9 cellular contexts compared by ENCODE assay signal in genomic region chr1:99751877-99752504, GRCh38. TPM values are rescaled to one million over a fixed set of nuclear protein-coding genes. Genes with fewer than 3 reads are reported as not detected.
DNase-seq lines count a peak whose midpoint lies in the region; ATAC-seq and TF ChIP-seq lines count a peak whose summit lies in the region.
"Had no signal": no experiment of that assay in that cellular context is flagged by ENCODE, and none has a peak within 500 bp of the region (broad histone marks: within the 10 kb centered on the region; RNA-seq: fewer than 3 reads in every experiment).

No MANE protein-coding gene starts in this region.

- H3K36me3 Mint-ChIP-seq in activated T-cell treated with anti-CD3 and anti-CD28 coated beads, Interleukin-2, amount 50 U/mL, for 4 hours (ENCODE audit: insufficient read depth), result no peaks in the 10 kb centered on the region
- H3K36me3 Mint-ChIP-seq in stimulated activated effector memory CD8-positive, alpha-beta T cell treated with anti-CD3 and anti-CD28 coated beads, Interleukin-12 subunit alpha, Interleukin-12 subunit beta, amount 100 ng/mL, for 72 hours, result no peaks in the 10 kb centered on the region

- TF ChIP-seq CTCF in HEK293 (tag by site-specific recombination; IDR thresholded peaks at IDR 0.05), result no peak

- ATAC-seq in activated T-cell treated with anti-CD3 and anti-CD28 coated beads, Interleukin-2, amount 50 U/mL, for 4 hours, result peak; percentile 76 to 77
- ATAC-seq in HG03442 (IDR thresholded peaks at IDR 0.05; ENCODE audit: unreplicated experiment), result peak; percentile 78
- ATAC-seq in stimulated activated effector memory CD8-positive, alpha-beta T cell treated with anti-CD3 and anti-CD28 coated beads, Interleukin-12 subunit alpha, Interleukin-12 subunit beta, amount 100 ng/mL, for 72 hours, result peak; percentile 75

- H3K4me1 Mint-ChIP-seq in activated T-cell treated with anti-CD3 and anti-CD28 coated beads, Interleukin-2, amount 50 U/mL, for 4 hours (ENCODE audit: low read depth), result peaks cover 17% of the 10 kb centered on the region
- peaks cover 13% of the 10 kb centered on the region for H3K4me1 Mint-ChIP-seq in stimulated activated effector memory CD8-positive, alpha-beta T cell treated with anti-CD3 and anti-CD28 coated beads, Interleukin-12 subunit alpha, Interleukin-12 subunit beta, amount 100 ng/mL, for 72 hours

- H3K9me3 ChIP-seq in HEK293 (ENCODE audit: control insufficient read depth, insufficient read depth, low read depth, low read length), result no peaks in the 10 kb centered on the region

- POLR2A ChIA-PET in HEK293 (lab: Yijun Ruan, JAX), result no interaction called here

- H3K4me1 ChIP-seq in HEK293 (ENCODE audit: control insufficient read depth, insufficient read depth, low read length), result no peaks in the 10 kb centered on the region

- H3K4me3 ChIP-seq in HEK293 (ENCODE audit: low read depth, low read length), result no peak overlapping the region

- no peaks in the 10 kb centered on the region for H3K27me3 Mint-ChIP-seq in activated T-cell treated with anti-CD3 and anti-CD28 coated beads, Interleukin-2, amount 50 U/mL, for 4 hours (ENCODE audit: low read depth)

- no peak overlapping the region for H3K4me3 Mint-ChIP-seq in activated T-cell treated with anti-CD3 and anti-CD28 coated beads, Interleukin-2, amount 50 U/mL, for 4 hours
- H3K4me3 Mint-ChIP-seq in stimulated activated effector memory CD8-positive, alpha-beta T cell treated with anti-CD3 and anti-CD28 coated beads, Interleukin-12 subunit alpha, Interleukin-12 subunit beta, amount 100 ng/mL, for 72 hours, result no peak overlapping the region

- CTCF ChIA-PET in HEK293 (lab: Yijun Ruan, JAX), result no interaction called here

- H3K27ac ChIP-seq in HEK293 (ENCODE audit: extremely low read depth, low read depth, low read length), result no peak overlapping the region

- no peaks in the 10 kb centered on the region for H3K36me3 ChIP-seq in HEK293 (ENCODE audit: control insufficient read depth in 2 of 2, insufficient read depth in 1 of 2, low read length in 2 of 2)

- no peak for DNase-seq in activated T-cell treated with anti-CD3 and anti-CD28 coated beads, Interleukin-2, amount 50 U/mL, for 4 hours
- no peak for DNase-seq in activated T-cell treated with anti-CD3 and anti-CD28 coated beads, Interleukin-2, amount 50 U/mL, for 1 hour
- no peak for DNase-seq in stimulated activated effector memory CD8-positive, alpha-beta T cell treated with anti-CD3 and anti-CD28 coated beads, Interleukin-12 subunit alpha, Interleukin-12 subunit beta, amount 100 ng/mL, for 72 hours (ENCODE audit: low spot score in 2 of 2)
- no peak for DNase-seq in superior temporal gyrus (ENCODE audit: extremely low spot score)
- DNase-seq in GM19238 (ENCODE audit: insufficient read length, low spot score), result no peak
- DNase-seq in dermis blood vessel endothelial cell, result no peak
- DNase-seq: occipital lobe had no signal

- no peak overlapping the region for H3K27ac Mint-ChIP-seq in stimulated activated effector memory CD8-positive, alpha-beta T cell treated with anti-CD3 and anti-CD28 coated beads, Interleukin-12 subunit alpha, Interleukin-12 subunit beta, amount 100 ng/mL, for 72 hours

- no peaks in the 10 kb centered on the region for H3K9me3 Mint-ChIP-seq in activated T-cell treated with anti-CD3 and anti-CD28 coated beads, Interleukin-2, amount 50 U/mL, for 4 hours
- H3K9me3 Mint-ChIP-seq in stimulated activated effector memory CD8-positive, alpha-beta T cell treated with anti-CD3 and anti-CD28 coated beads, Interleukin-12 subunit alpha, Interleukin-12 subunit beta, amount 100 ng/mL, for 72 hours, result no peaks in the 10 kb centered on the region

TF ChIP-seq in HEK293, 187 proteins besides CTCF, POLR2A, EP300 and RAD21:
- TF ChIP-seq ZNF560 (tag by site-specific recombination; IDR thresholded peaks at IDR 0.05; ENCODE audit: borderline replicate concordance), result no peak
- TF ChIP-seq HOXC10 (CRISPR knock-in tag; IDR thresholded peaks at IDR 0.05), result no peak
- TF ChIP-seq ELK4 (IDR thresholded peaks at IDR 0.05; ENCODE audit: borderline replicate concordance, low read depth, low read length), result no peak
- no peak for TF ChIP-seq PRDM6 (tag by site-specific recombination; IDR thresholded peaks at IDR 0.05)
- no peak for TF ChIP-seq KLF10 (tag by site-specific recombination; IDR thresholded peaks at IDR 0.05)
- no peak for TF ChIP-seq ZNF48 (tag by site-specific recombination; IDR thresholded peaks at IDR 0.05)
- no peak for TF ChIP-seq KLF7 (tag by site-specific recombination; IDR thresholded peaks at IDR 0.05; ENCODE audit: borderline replicate concordance)
- TF ChIP-seq PRDM1 (tag by site-specific recombination; IDR thresholded peaks at IDR 0.05), result 0 out of 2 replicates have a peak, but pooled peaks have one; percentile 11

RNA-seq across cellular contexts. Expression of gene FRRS1, which starts 14.4 kb away (rescaled TPM):
- total RNA-seq in activated T-cell treated with anti-CD3 and anti-CD28 coated beads, Interleukin-2, amount 50 U/mL, for 4 hours, result under 1 TPM; 0.82 to 0.86 (median 0.84) TPM
- 1.1 and 2.9 TPM in 2 replicates for total RNA-seq in dermis blood vessel endothelial cell
